ENCODE assay signal across 20 cellular contexts in genomic region chr4:118754890-118755289, GRCh38.
DNase-seq lines count a peak whose midpoint lies in the region; ATAC-seq and TF ChIP-seq lines count a peak whose summit lies in the region.
"Had no signal": no experiment of that assay in that cellular context is flagged by ENCODE, and none has a peak within 500 bp of the region (broad histone marks: within the 10 kb centered on the region; RNA-seq: fewer than 3 reads in every experiment).

No MANE protein-coding gene starts in this region.

- intact Hi-C loops in ascending aorta (cut with DNase I): no loop called here

- H3K9me3 ChIP-seq in ascending aorta (no peaks in the 10 kb centered on the region), muscle layer of colon (ENCODE audit: low read length) (no peaks in the 10 kb centered on the region), smooth muscle cell (replicated peaks; ENCODE audit: low read depth) (no peaks in the 10 kb centered on the region)
- H3K9me3 ChIP-seq: body of pancreas, Peyer's patch, right lobe of liver had no signal

- no peaks in the 10 kb centered on the region for H3K27me3 ChIP-seq in ascending aorta
- H3K27me3 ChIP-seq in muscle layer of colon (ENCODE audit: control insufficient read depth in 1 of 2, insufficient read depth in 2 of 2, low read length in 2 of 2): no peaks in the 10 kb centered on the region
- no peaks in the 10 kb centered on the region for H3K27me3 ChIP-seq in smooth muscle cell (ENCODE audit: low read depth)
- H3K27me3 ChIP-seq: body of pancreas, Peyer's patch, right lobe of liver had no signal

- H2AFZ ChIP-seq in smooth muscle cell (ENCODE audit: low read depth): no peak overlapping the region

- WGBS in smooth muscle cell (ENCODE audit: low lambda C conversion rate): 87% methylated on average over 2 of the region's 2 CpGs

- H3K4me1 ChIP-seq in ascending aorta (peaks cover 16 to 47% of the 10 kb centered on the region in 2 donors), muscle layer of colon (ENCODE audit: insufficient read depth, low read length) (peaks cover 81% of the 10 kb centered on the region), smooth muscle cell (ENCODE audit: low read depth) (no peaks in the 10 kb centered on the region)
- H3K4me1 ChIP-seq: Peyer's patch had no signal

- TF ChIP-seq CTCF in AG10803 (conservative IDR thresholded peaks at IDR 0.05; ENCODE audit: low read length): no peak
- no peak for TF ChIP-seq CTCF in ascending aorta (IDR thresholded peaks at IDR 0.05)
- no peak for TF ChIP-seq CTCF in smooth muscle cell (IDR thresholded peaks at IDR 0.05; ENCODE audit: borderline replicate concordance, insufficient read depth, poor library complexity, severe bottlenecking)

- H3K9ac ChIP-seq in muscle layer of colon (ENCODE audit: low read length): peak overlapping the region; percentile 7
- no peak overlapping the region for H3K9ac ChIP-seq in smooth muscle cell (ENCODE audit: low read depth)

- ATAC-seq in GM18868 (IDR thresholded peaks at IDR 0.05; ENCODE audit: unreplicated experiment): no peak
- no peak for ATAC-seq in GM21367 (IDR thresholded peaks at IDR 0.05; ENCODE audit: unreplicated experiment)
- ATAC-seq in HG02973 (IDR thresholded peaks at IDR 0.05; ENCODE audit: unreplicated experiment): no peak
- ATAC-seq: body of pancreas, right lobe of liver had no signal

- peaks cover 53% of the 10 kb centered on the region for H3K79me2 ChIP-seq in smooth muscle cell (ENCODE audit: low read depth)

- no peak overlapping the region for H3K4me2 ChIP-seq in smooth muscle cell

- H3F3A ChIP-seq in smooth muscle cell (ENCODE audit: low read depth): peaks cover 26% of the 10 kb centered on the region

- H3K36me3 ChIP-seq in ascending aorta (peaks cover 7 to 32% of the 10 kb centered on the region in 2 donors), muscle layer of colon (ENCODE audit: insufficient read depth, low read length) (peaks cover 13% of the 10 kb centered on the region), smooth muscle cell (ENCODE audit: low read depth) (peaks cover 45% of the 10 kb centered on the region)

- peaks cover 91% of the 10 kb centered on the region for H4K20me1 ChIP-seq in smooth muscle cell (ENCODE audit: low read depth)

- DNase-seq in AG10803 (ENCODE audit: low read depth) (peak; percentile 38), ascending aorta (ENCODE audit: low spot score in 2 of 2) (no peak), smooth muscle cell (lab: John Stamatoyannopoulos, UW; ENCODE audit: unreplicated experiment) (no peak), AG20443 (ENCODE audit: low spot score) (no peak)
- DNase-seq: ACHN; activated naive CD8-positive, alpha-beta T cell treated with anti-CD3 and anti-CD28 coated beads, Interleukin-2, amount 10 ng/mL, durations not matched to agents 7 days and 5 days; body of pancreas; CD4-positive, CD25-positive, alpha-beta regulatory T cell; left cardiac atrium; NCI-H1092 treated with DMSO at 0.1 percent for 48 hours; NCI-H2081; Peyer's patch; right lobe of liver; stimulated activated CD4-positive, alpha-beta T cell treated with anti-CD3 and anti-CD28 coated beads, Interleukin-1b, Interleukin-23, amount 100 ng/mL, for 48 hours had no signal

- H3K4me3 ChIP-seq in AG10803 (ENCODE audit: low read length) (no peak overlapping the region), ascending aorta (no peak overlapping the region), muscle layer of colon (ENCODE audit: low read depth in 1 of 2, low read length in 2 of 2) (no peak overlapping the region), smooth muscle cell (no peak overlapping the region)
- H3K4me3 ChIP-seq: body of pancreas, coronary artery, Peyer's patch, right lobe of liver, SK-N-MC had no signal

- peak overlapping the region; percentile 76 to 87 for H3K27ac ChIP-seq in ascending aorta
- H3K27ac ChIP-seq in muscle layer of colon (ENCODE audit: low read depth, low read length): peak overlapping the region; percentile 25
- peak overlapping the region; percentile 64 for H3K27ac ChIP-seq in smooth muscle cell (ENCODE audit: low read depth)
- H3K27ac ChIP-seq: SK-N-MC had no signal

Comparison
In these comparisons a context has a peak if more than half of its experiments do, and no peak if none do; other contexts are left out.
1. H3K27ac ChIP-seq: peak in every context shown above with its lines; median percentile 82 in ascending aorta; 64 in smooth muscle cell; 25 in muscle layer of colon.